20 cellular contexts compared by ENCODE assay signal in the genomic region with DNA sequence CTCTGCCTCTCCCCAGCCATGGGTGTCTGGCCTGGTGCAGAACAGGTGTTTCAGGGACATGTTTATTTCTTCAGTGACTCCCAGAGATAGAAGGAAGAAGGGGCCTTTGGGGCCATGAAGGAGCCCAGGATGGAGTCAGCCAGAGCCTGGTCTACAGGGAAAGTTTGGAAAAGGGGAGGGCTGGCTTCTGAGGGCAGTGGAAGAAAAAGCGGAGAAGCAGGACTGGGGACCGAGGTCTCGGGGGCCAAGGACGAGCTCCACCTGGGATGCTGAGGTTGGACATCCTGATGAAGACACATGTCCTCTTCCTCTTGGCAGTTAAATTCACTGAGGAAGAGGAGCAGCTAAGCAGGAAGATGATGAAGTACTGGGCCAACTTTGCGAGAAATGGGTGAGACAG. TPM values are rescaled to one million over a fixed set of nuclear protein-coding genes. Genes with fewer than 3 reads are reported as not detected.
"Had no signal": no experiment of that assay in that cellular context is flagged by ENCODE, and none has a peak within 500 bp of the region (broad histone marks: within the 10 kb centered on the region; RNA-seq: fewer than 3 reads in every experiment).

No MANE protein-coding gene starts in this region.

- H3K36me3 ChIP-seq: MG63 had no signal

- DNase-seq: Karpas-422, KG1, MG63, NCI-H1092, NCI-H1105 treated with DMSO at 0.1 percent for 48 hours, NCI-H1417 treated with DMSO at 0.1 percent for 48 hours, NCI-H146, NCI-H1694 treated with DMSO at 0.1 percent for 48 hours, NCI-H1930, NCI-H2081, NCI-H2107, NCI-H2227 treated with DMSO at 0.1 percent for 48 hours, NCI-H524, NCI-H526 treated with DMSO at 0.1 percent for 48 hours, NCI-H748 treated with DMSO at 0.1 percent for 48 hours, RPMI8226, SHP77 treated with DMSO at 0.1 percent for 48 hours, SJCRH30 had no signal

- H3K4me1 ChIP-seq: SJCRH30 had no signal

- H3K4me3 ChIP-seq: MG63, SJCRH30 had no signal

- H3K27me3 ChIP-seq: MG63, SJCRH30 had no signal

- H3K27ac ChIP-seq: SJCRH30 had no signal

- H3K9me3 ChIP-seq: MG63, SJCRH30 had no signal

RNA-seq across cellular contexts. Expression of a gene that starts 24.3 kb away (rescaled TPM):
- total RNA-seq: HT-29, NCI-H460, SJCRH30 had no signal
